14 cellular contexts compared by ENCODE assay signal in genomic region chr4:8911311-8912088, GRCh38. TPM values are rescaled to one million over a fixed set of nuclear protein-coding genes. Genes with fewer than 3 reads are reported as not detected.
A peak's percentile ranks its signal among the peaks of the same experiment; 100 is the strongest.
DNase-seq lines count a peak whose midpoint lies in the region; ATAC-seq and TF ChIP-seq lines count a peak whose summit lies in the region.
"Had no signal": no experiment of that assay in that cellular context is flagged by ENCODE, and none has a peak within 500 bp of the region (broad histone marks: within the 10 kb centered on the region; RNA-seq: fewer than 3 reads in every experiment).

No MANE protein-coding gene starts in this region.

- no peak overlapping the region for H3K4me3 Mint-ChIP-seq in WTC11
- H3K4me3 Mint-ChIP-seq: activated naive CD4-positive, alpha-beta T cell treated with anti-CD3 and anti-CD28 coated beads for 36 hours had no signal

- no peaks in the 10 kb centered on the region; the same call in 1 of the 2 replicates for H3K27me3 Mint-ChIP-seq in WTC11 (ENCODE audit: low read depth)

- no peaks in the 10 kb centered on the region for H3K36me3 Mint-ChIP-seq in WTC11

- DNase-seq in cardiac septum (ENCODE audit: low spot score) (peak; percentile 74), left ventricle myocardium superior (no peak), left lobe of liver (ENCODE audit: low spot score) (peak; percentile 32), ureter (ENCODE audit: low spot score) (peak; percentile 31), HT-29 (ENCODE audit: low spot score) (no peak), WTC11 (ENCODE audit: low spot score) (no peak)
- DNase-seq in stimulated activated naive CD4-positive, alpha-beta T cell (lab: John Stamatoyannopoulos, UW): no peak
- DNase-seq: activated CD4-positive, CD25-positive, alpha-beta regulatory T cell treated with anti-CD3 and anti-CD28 coated beads, Interleukin-2, amount 50 U/mL, for 72 hours; activated naive CD4-positive, alpha-beta T cell treated with anti-CD3 and anti-CD28 coated beads for 36 hours; mammary epithelial cell; MM.1S; thyroid gland had no signal

- POLR2A ChIA-PET in WTC11 (lab: Charles Lee): no interaction called here

- ATAC-seq in left ventricle myocardium superior (no peak), SK-N-SH treated with all-trans-retinoic acid at 6 μM for 48 hours (peak; percentile 49; the same call in 2 of the 3 replicates), left lobe of liver (no peak), WTC11 (no peak)

- CTCF ChIA-PET in WTC11 (lab: Charles Lee): interaction anchor here (1.1 to 1.3 kb wide), 2 partner anchors 223 to 304 kb away, joined by 3 to 4 read pairs; no protein-coding TSS in a partner anchor

- TF ChIP-seq CTCF in WTC11 (IDR thresholded peaks at IDR 0.05): no peak

- intact Hi-C loops in cardiac septum (cut with DNase I) (loop anchor here (10.0 kb wide), 2 partner anchors 307 to 447 kb away; no protein-coding TSS in a partner anchor), left ventricle myocardium superior (cut with micrococcal nuclease) (no loop called here)

- no peaks in the 10 kb centered on the region for H3K9me3 Mint-ChIP-seq in WTC11
- H3K9me3 Mint-ChIP-seq: activated naive CD4-positive, alpha-beta T cell treated with anti-CD3 and anti-CD28 coated beads for 36 hours had no signal

- H3K4me1 Mint-ChIP-seq in WTC11: no peaks in the 10 kb centered on the region

- H3K27ac Mint-ChIP-seq in WTC11: no peak overlapping the region

TF ChIP-seq in SK-N-SH treated with all-trans-retinoic acid at 6 μM for 48 hours, 23 proteins besides CTCF, POLR2A, EP300 and RAD21 (continues in another document):
- TF ChIP-seq OSR1 (CRISPR knock-in tag; IDR thresholded peaks at IDR 0.05): no peak
- no peak for TF ChIP-seq ZFP3 (CRISPR knock-in tag; IDR thresholded peaks at IDR 0.05)
- TF ChIP-seq ZNF565 (CRISPR knock-in tag; conservative IDR thresholded peaks at IDR 0.05; ENCODE audit: low read depth): no peak
- no peak for TF ChIP-seq POU6F1 (CRISPR knock-in tag; IDR thresholded peaks at IDR 0.05; ENCODE audit: borderline replicate concordance, low read depth)
- no peak for TF ChIP-seq CREB5 (CRISPR knock-in tag; IDR thresholded peaks at IDR 0.05; ENCODE audit: low read depth)
- no peak for TF ChIP-seq CSDC2 (CRISPR knock-in tag; IDR thresholded peaks at IDR 0.05)
- no peak for TF ChIP-seq BACH2 (CRISPR knock-in tag; IDR thresholded peaks at IDR 0.05; ENCODE audit: borderline replicate concordance)
- TF ChIP-seq SNAI2 (CRISPR knock-in tag; IDR thresholded peaks at IDR 0.05): no peak
- TF ChIP-seq TOX (CRISPR knock-in tag; IDR thresholded peaks at IDR 0.05; ENCODE audit: borderline replicate concordance): no peak
- TF ChIP-seq ARNTL (CRISPR knock-in tag; IDR thresholded peaks at IDR 0.05; ENCODE audit: borderline replicate concordance, low read depth): no peak

TF ChIP-seq in WTC11, 78 proteins besides CTCF, POLR2A, EP300 and RAD21:
- TF ChIP-seq SP1 (CRISPR knock-in tag; conservative IDR thresholded peaks at IDR 0.05): no peak
- no peak for TF ChIP-seq HMGA2 (CRISPR knock-in tag; IDR thresholded peaks at IDR 0.05)
- TF ChIP-seq EMX1 (CRISPR knock-in tag; IDR thresholded peaks at IDR 0.05): no peak
- TF ChIP-seq, protein P1, sequence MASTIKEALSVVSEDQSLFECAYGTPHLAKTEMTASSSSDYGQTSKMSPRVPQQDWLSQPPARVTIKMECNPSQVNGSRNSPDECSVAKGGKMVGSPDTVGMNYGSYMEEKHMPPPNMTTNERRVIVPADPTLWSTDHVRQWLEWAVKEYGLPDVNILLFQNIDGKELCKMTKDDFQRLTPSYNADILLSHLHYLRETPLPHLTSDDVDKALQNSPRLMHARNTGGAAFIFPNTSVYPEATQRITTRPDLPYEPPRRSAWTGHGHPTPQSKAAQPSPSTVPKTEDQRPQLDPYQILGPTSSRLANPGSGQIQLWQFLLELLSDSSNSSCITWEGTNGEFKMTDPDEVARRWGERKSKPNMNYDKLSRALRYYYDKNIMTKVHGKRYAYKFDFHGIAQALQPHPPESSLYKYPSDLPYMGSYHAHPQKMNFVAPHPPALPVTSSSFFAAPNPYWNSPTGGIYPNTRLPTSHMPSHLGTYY (CRISPR knock-in tag; IDR thresholded peaks at IDR 0.05): no peak
- no peak for TF ChIP-seq E2F5 (CRISPR knock-in tag; IDR thresholded peaks at IDR 0.05)
- no peak for TF ChIP-seq ZNF138 (CRISPR knock-in tag; conservative IDR thresholded peaks at IDR 0.05)
- TF ChIP-seq GTF2I (CRISPR knock-in tag; conservative IDR thresholded peaks at IDR 0.05): no peak
- TF ChIP-seq JAZF1 (CRISPR knock-in tag; IDR thresholded peaks at IDR 0.05): no peak
- no peak for TF ChIP-seq PRRX2 (CRISPR knock-in tag; IDR thresholded peaks at IDR 0.05)
- TF ChIP-seq, protein P2, sequence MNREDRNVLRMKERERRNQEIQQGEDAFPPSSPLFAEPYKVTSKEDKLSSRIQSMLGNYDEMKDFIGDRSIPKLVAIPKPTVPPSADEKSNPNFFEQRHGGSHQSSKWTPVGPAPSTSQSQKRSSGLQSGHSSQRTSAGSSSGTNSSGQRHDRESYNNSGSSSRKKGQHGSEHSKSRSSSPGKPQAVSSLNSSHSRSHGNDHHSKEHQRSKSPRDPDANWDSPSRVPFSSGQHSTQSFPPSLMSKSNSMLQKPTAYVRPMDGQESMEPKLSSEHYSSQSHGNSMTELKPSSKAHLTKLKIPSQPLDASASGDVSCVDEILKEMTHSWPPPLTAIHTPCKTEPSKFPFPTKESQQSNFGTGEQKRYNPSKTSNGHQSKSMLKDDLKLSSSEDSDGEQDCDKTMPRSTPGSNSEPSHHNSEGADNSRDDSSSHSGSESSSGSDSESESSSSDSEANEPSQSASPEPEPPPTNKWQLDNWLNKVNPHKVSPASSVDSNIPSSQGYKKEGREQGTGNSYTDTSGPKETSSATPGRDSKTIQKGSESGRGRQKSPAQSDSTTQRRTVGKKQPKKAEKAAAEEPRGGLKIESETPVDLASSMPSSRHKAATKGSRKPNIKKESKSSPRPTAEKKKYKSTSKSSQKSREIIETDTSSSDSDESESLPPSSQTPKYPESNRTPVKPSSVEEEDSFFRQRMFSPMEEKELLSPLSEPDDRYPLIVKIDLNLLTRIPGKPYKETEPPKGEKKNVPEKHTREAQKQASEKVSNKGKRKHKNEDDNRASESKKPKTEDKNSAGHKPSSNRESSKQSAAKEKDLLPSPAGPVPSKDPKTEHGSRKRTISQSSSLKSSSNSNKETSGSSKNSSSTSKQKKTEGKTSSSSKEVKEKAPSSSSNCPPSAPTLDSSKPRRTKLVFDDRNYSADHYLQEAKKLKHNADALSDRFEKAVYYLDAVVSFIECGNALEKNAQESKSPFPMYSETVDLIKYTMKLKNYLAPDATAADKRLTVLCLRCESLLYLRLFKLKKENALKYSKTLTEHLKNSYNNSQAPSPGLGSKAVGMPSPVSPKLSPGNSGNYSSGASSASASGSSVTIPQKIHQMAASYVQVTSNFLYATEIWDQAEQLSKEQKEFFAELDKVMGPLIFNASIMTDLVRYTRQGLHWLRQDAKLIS (CRISPR knock-in tag; IDR thresholded peaks at IDR 0.05; ENCODE audit: borderline replicate concordance): no peak
- no peak for TF ChIP-seq ZNF121 (CRISPR knock-in tag; IDR thresholded peaks at IDR 0.05)
- TF ChIP-seq, protein P3, sequence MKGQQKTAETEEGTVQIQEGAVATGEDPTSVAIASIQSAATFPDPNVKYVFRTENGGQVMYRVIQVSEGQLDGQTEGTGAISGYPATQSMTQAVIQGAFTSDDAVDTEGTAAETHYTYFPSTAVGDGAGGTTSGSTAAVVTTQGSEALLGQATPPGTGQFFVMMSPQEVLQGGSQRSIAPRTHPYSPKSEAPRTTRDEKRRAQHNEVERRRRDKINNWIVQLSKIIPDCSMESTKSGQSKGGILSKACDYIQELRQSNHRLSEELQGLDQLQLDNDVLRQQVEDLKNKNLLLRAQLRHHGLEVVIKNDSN (CRISPR knock-in tag; IDR thresholded peaks at IDR 0.05): no peak
- no peak for TF ChIP-seq ZNF423 (CRISPR knock-in tag; IDR thresholded peaks at IDR 0.05)
- TF ChIP-seq ZNF396 (CRISPR knock-in tag; IDR thresholded peaks at IDR 0.05; ENCODE audit: borderline replicate concordance): no peak

RNA-seq across cellular contexts. Expression of gene HMX1, which starts 39.9 kb away (rescaled TPM):
- total RNA-seq in cardiac septum (not detected), left ventricle myocardium superior (not detected), left lobe of liver (not detected), ureter (not detected), WTC11 (2021) (6.9 to 10.0 TPM (median 7.8 TPM) in 3 replicates)
- not detected in 2 replicates for total RNA-seq in HT-29 (2014; rRNA removed; shearing (Covaris generic))
- total RNA-seq: activated naive CD4-positive, alpha-beta T cell treated with anti-CD3 and anti-CD28 coated beads for 36 hours; mammary epithelial cell; pulmonary artery endothelial cell had no signal

Comparison
In these comparisons a context has a peak if more than half of its experiments do, and no peak if none do; other contexts are left out.
1. DNase-seq: peak in cardiac septum (single experiment), left lobe of liver (single experiment) and ureter (single experiment); none in left ventricle myocardium superior (single experiment), stimulated activated naive CD4-positive, alpha-beta T cell (0 of 6), HT-29 (single experiment) and WTC11 (single experiment).